11 cellular contexts compared by ENCODE assay signal in the genomic region with DNA sequence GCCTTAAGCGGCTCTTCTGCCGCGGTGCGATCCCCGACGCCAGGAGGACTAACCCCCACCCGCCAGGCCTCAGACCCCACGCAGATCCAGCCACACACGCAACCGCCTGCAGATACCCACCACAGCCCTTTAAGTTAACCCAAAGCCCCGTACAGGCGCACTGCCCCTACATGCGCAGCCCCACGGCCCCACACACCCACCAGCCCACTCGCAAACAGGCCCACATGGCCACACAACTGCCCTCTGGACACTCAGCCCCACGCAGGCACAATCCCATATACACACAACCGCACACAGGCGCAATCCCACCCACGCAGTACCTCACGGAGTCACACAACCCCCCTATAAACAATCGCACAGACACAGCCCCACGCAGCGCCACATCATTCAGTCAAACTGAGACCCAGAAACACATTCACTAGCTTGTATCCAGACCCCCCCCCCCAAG. TPM values are rescaled to one million over a fixed set of nuclear protein-coding genes. Genes with fewer than 3 reads are reported as not detected.
DNase-seq lines count a peak whose midpoint lies in the region; TF ChIP-seq lines count a peak whose summit lies in the region.
"Had no signal": no experiment of that assay in that cellular context is flagged by ENCODE, and none has a peak within 500 bp of the region (broad histone marks: within the 10 kb centered on the region; RNA-seq: fewer than 3 reads in every experiment).

No MANE protein-coding gene starts in this region.

- BruUV-seq in OCI-LY7 (replicated peaks; lab: Mats Ljungman, UMichigan) = no TSS peak

- POLR2A ChIA-PET in OCI-LY7 (lab: Charles Lee) = no interaction called here

- CTCF ChIA-PET in OCI-LY7 (lab: Charles Lee; ENCODE audit: unreplicated experiment) = interaction anchor here (0.6 kb wide), 1 partner anchor 207 kb away, joined by 3 read pairs; no protein-coding TSS in a partner anchor

- H3K27me3 ChIP-seq in ascending aorta = no peaks in the 10 kb centered on the region
- H3K27me3 ChIP-seq in layer of hippocampus (ENCODE audit: control insufficient read depth, insufficient read depth, low read length) = no peaks in the 10 kb centered on the region
- H3K27me3 ChIP-seq in stomach = peaks cover 0 to 34% (median 0%) of the 10 kb centered on the region in 3 donors

- TF ChIP-seq POLR2A in stomach (IDR thresholded peaks at IDR 0.05) = no peak

- H3K9me2 ChIP-seq in OCI-LY7 (ENCODE audit: insufficient read depth, low read length) = no peaks in the 10 kb centered on the region

- peaks cover 18% of the 10 kb centered on the region for H3K4me1 Mint-ChIP-seq in T-helper 2 cell treated with Interferon-gamma antibody and Interleukin-4, amounts not matched to agents 5 μg/mL and 100 μg/mL, for 36 hours (ENCODE audit: low read depth)

- no peaks in the 10 kb centered on the region for H4K20me1 ChIP-seq in OCI-LY7 (ENCODE audit: insufficient read depth, low read length)

- no peaks in the 10 kb centered on the region for H3K9me3 Mint-ChIP-seq in T-helper 2 cell treated with Interferon-gamma antibody and Interleukin-4, amounts not matched to agents 5 μg/mL and 100 μg/mL, for 36 hours

- H3K4me3 Mint-ChIP-seq in T-helper 2 cell treated with Interferon-gamma antibody and Interleukin-4, amounts not matched to agents 5 μg/mL and 100 μg/mL, for 36 hours = peak overlapping the region; percentile 66

- WGBS in stomach, 5 donors = 30 to 71% (median 58%) methylated on average over 22 to 23 of the region's 23 CpGs

- intact Hi-C loops in ascending aorta (cut with DNase I) = no loop called here
- intact Hi-C loops in stomach (cut with DNase I; ENCODE audit: low total_unique reads) = no loop called here
- intact Hi-C loops in OCI-LY7 (cut with micrococcal nuclease; ENCODE audit: unreplicated experiment) = no loop called here

- H3K9me3 ChIP-seq in ascending aorta (no peaks in the 10 kb centered on the region), stomach (no peaks in the 10 kb centered on the region), OCI-LY7 (ENCODE audit: low read length) (no peaks in the 10 kb centered on the region)

- no peak overlapping the region for H2AFZ ChIP-seq in OCI-LY7 (ENCODE audit: low read length)

- H3K27ac ChIP-seq in ascending aorta (no peak overlapping the region), layer of hippocampus (ENCODE audit: low read depth, low read length) (peak overlapping the region; percentile 6), stomach (peak overlapping the region in 2 of 5 donors; percentile 55 to 71), OCI-LY7 (ENCODE audit: low read depth, low read length, poor library complexity, severe bottlenecking) (no peak overlapping the region)

- H3K27me3 Mint-ChIP-seq in T-helper 2 cell treated with Interferon-gamma antibody and Interleukin-4, amounts not matched to agents 5 μg/mL and 100 μg/mL, for 36 hours (ENCODE audit: low read depth) = peaks cover 35% of the 10 kb centered on the region

- no peak overlapping the region for H3K27ac Mint-ChIP-seq in T-helper 2 cell treated with Interferon-gamma antibody and Interleukin-4, amounts not matched to agents 5 μg/mL and 100 μg/mL, for 36 hours

- H3K4me1 ChIP-seq in ascending aorta (peaks cover 6 to 16% of the 10 kb centered on the region in 2 donors), stomach (peaks cover 37 to 79% (median 57%) of the 10 kb centered on the region in 4 donors), OCI-LY7 (ENCODE audit: insufficient read depth, low read length, poor library complexity, severe bottlenecking) (peaks cover 21% of the 10 kb centered on the region)

- no peak for TF ChIP-seq EP300 in stomach (IDR thresholded peaks at IDR 0.05)

- DNase-seq in T-helper 2 cell treated with Interferon-gamma antibody and Interleukin-4, amounts not matched to agents 5 μg/mL and 100 μg/mL, for 36 hours (ENCODE audit: low spot score) = no peak
- DNase-seq in T-helper 2 cell = no peak
- DNase-seq in ascending aorta (ENCODE audit: low spot score in 2 of 2) = no peak
- DNase-seq in stomach = no peak
- DNase-seq in OCI-LY7 (ENCODE audit: low spot score) = no peak
- DNase-seq in stimulated activated CD8-positive, alpha-beta memory T cell treated with anti-CD3 and anti-CD28 coated beads, Interleukin-4, amount 100 ng/mL, for 48 hours = no peak
- DNase-seq in MV-4-11 (lab: John Stamatoyannopoulos, UW) = no peak
- DNase-seq: 8988T; OCI-M1; stimulated activated naive CD4-positive, alpha-beta T cell treated with Interleukin-2 at 50 U/mL for 16 hours had no signal

- H3K4me3 ChIP-seq in ascending aorta (peak overlapping the region; percentile 48 to 69), stomach (peak overlapping the region; percentile 51 to 68 (median 55)), OCI-LY7 (ENCODE audit: low read depth, low read length, poor library complexity, severe bottlenecking) (no peak overlapping the region)

- peaks cover 13% of the 10 kb centered on the region for H3K36me3 Mint-ChIP-seq in T-helper 2 cell treated with Interferon-gamma antibody and Interleukin-4, amounts not matched to agents 5 μg/mL and 100 μg/mL, for 36 hours (ENCODE audit: low read depth)

- H3K36me3 ChIP-seq in ascending aorta = no peaks in the 10 kb centered on the region
- peaks cover 0 to 7% (median 0%) of the 10 kb centered on the region in 4 donors for H3K36me3 ChIP-seq in stomach
- H3K36me3 ChIP-seq in OCI-LY7 (ENCODE audit: insufficient read depth, low read length) = peaks cover 9% of the 10 kb centered on the region; the same call in 1 of the 2 replicates

- H3K79me2 ChIP-seq in OCI-LY7 (ENCODE audit: insufficient read depth, low read depth, low read length) = no peaks in the 10 kb centered on the region

- TF ChIP-seq CTCF in ascending aorta (IDR thresholded peaks at IDR 0.05) = no peak
- no peak for TF ChIP-seq CTCF in stomach (IDR thresholded peaks at IDR 0.05)
- no peak for TF ChIP-seq CTCF in OCI-LY7 (conservative IDR thresholded peaks at IDR 0.05; ENCODE audit: low read length)

- H3K4me2 ChIP-seq in OCI-LY7 (ENCODE audit: low read length) = no peak overlapping the region

RNA-seq across cellular contexts. Expression of a gene that starts 41.7 kb away (rescaled TPM):
- total RNA-seq in ascending aorta (24.7 TPM), stomach (10 to 100 TPM; 19.1 to 94.5 (median 46.9) TPM), OCI-LY7 (2022) (49.4 and 54.3 TPM in 2 replicates)
- polyA plus RNA-seq in stomach = 10 to 100 TPM in 2 of 3 donors, 1 to 10 TPM in 1; 4.6 to 12.5 (median 12.0) TPM
- total RNA-seq in OCI-LY7 (2014; rRNA removed; shearing (Covaris generic)) = 17.1 and 20.1 TPM in 2 replicates
